Comparison of ENCODE assay signal across 8 cellular contexts in the genomic region with DNA sequence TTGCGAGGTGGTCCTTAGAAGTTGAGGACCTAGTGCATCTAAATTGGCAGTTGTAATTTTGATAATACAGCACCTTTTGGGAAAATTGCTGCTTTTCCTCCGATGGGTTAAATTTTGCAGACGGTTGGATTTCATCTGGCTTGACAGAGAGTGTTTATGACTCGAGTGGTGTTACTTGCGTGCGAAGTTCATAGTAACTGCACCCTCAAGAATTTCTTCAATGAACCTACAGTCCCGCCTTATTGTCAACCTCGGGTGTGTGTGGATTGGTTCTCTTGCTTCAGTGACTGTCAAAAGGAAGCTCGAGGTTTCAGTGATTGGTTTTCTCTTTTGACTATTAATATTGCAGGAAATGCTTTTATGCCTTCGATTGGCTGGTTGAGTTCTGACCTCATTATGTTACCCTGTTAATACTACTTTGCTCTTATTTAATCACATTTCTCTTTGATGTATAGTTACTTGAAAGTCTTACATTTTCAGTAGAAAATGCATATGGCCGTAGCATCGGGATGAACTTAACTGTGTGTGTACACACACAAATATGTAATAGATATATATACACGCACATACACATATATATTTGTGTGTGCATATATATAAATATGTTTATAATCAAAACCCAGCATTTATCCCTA.
DNase-seq lines count a peak whose midpoint lies in the region; ATAC-seq and TF ChIP-seq lines count a peak whose summit lies in the region.

No MANE protein-coding gene starts in this region.

- peak; percentile 93 for DNase-seq in CD1c-positive myeloid dendritic cell (ENCODE audit: extremely low spot score)
- DNase-seq in NCI-H748 treated with DMSO at 0.1 percent for 48 hours (lab: John Stamatoyannopoulos, UW) = peak; percentile 72
- peak; percentile 50 for DNase-seq in activated CD8-positive, alpha-beta memory T cell treated with anti-CD3 and anti-CD28 coated beads, Interleukin-2, amount 50 U/mL, for 1 hour (ENCODE audit: extremely low read depth)
- peak; percentile 93 for DNase-seq in epithelial cell of esophagus (ENCODE audit: low read depth)

- ATAC-seq in GM19372 (IDR thresholded peaks at IDR 0.05; ENCODE audit: low read depth, unreplicated experiment) (peak; percentile 34), HG03469 (IDR thresholded peaks at IDR 0.05; ENCODE audit: unreplicated experiment) (peak; percentile 34)
- peak; percentile 74 for ATAC-seq in stimulated activated memory B cell treated with anti-CD40 and anti-IgM and Interleukin-4, amounts not matched to agents 10 μg/mL and 1 μg/mL and 100 μg/mL, for 72 hours

- H3K9ac ChIP-seq in mucosa of stomach (ENCODE audit: low read length) = peak overlapping the region; percentile 90

- H3K36me3 Mint-ChIP-seq in stimulated activated memory B cell treated with anti-CD40 and anti-IgM and Interleukin-4, amounts not matched to agents 10 μg/mL and 1 μg/mL and 100 μg/mL, for 72 hours = peaks cover 5% of the 10 kb centered on the region

- H3K4me1 ChIP-seq in mucosa of stomach (ENCODE audit: control insufficient read depth, insufficient read depth, low read length) = peaks cover 8% of the 10 kb centered on the region

- TF ChIP-seq CTCF in epithelial cell of esophagus (IDR thresholded peaks at IDR 0.05; ENCODE audit: insufficient read depth, low read depth, low read length, missing control alignments) = no peak

- H3K9me3 Mint-ChIP-seq in stimulated activated memory B cell treated with anti-CD40 and anti-IgM and Interleukin-4, amounts not matched to agents 10 μg/mL and 1 μg/mL and 100 μg/mL, for 72 hours = no peaks in the 10 kb centered on the region

- no peaks in the 10 kb centered on the region for H3K27me3 ChIP-seq in mucosa of stomach (ENCODE audit: control insufficient read depth, insufficient read depth, low read length)

- H3K4me3 ChIP-seq in epithelial cell of esophagus (ENCODE audit: low read length) (peak overlapping the region; percentile 58), mucosa of stomach (ENCODE audit: low read length) (peak overlapping the region; percentile 61)

- peak overlapping the region; percentile 93 for H3K4me3 Mint-ChIP-seq in stimulated activated memory B cell treated with anti-CD40 and anti-IgM and Interleukin-4, amounts not matched to agents 10 μg/mL and 1 μg/mL and 100 μg/mL, for 72 hours

- H3K9me3 ChIP-seq in mucosa of stomach (ENCODE audit: control insufficient read depth, low read length) = no peaks in the 10 kb centered on the region

- no peaks in the 10 kb centered on the region for H3K27me3 Mint-ChIP-seq in stimulated activated memory B cell treated with anti-CD40 and anti-IgM and Interleukin-4, amounts not matched to agents 10 μg/mL and 1 μg/mL and 100 μg/mL, for 72 hours

- peak overlapping the region; percentile 98 for H3K27ac Mint-ChIP-seq in stimulated activated memory B cell treated with anti-CD40 and anti-IgM and Interleukin-4, amounts not matched to agents 10 μg/mL and 1 μg/mL and 100 μg/mL, for 72 hours

- H3K36me3 ChIP-seq in mucosa of stomach (ENCODE audit: control insufficient read depth, insufficient read depth, low read length) = no peaks in the 10 kb centered on the region

- peaks cover 40% of the 10 kb centered on the region for H3K4me1 Mint-ChIP-seq in stimulated activated memory B cell treated with anti-CD40 and anti-IgM and Interleukin-4, amounts not matched to agents 10 μg/mL and 1 μg/mL and 100 μg/mL, for 72 hours

Comparison
In these comparisons a context has a peak if more than half of its experiments do, and no peak if none do; other contexts are left out.
1. Peak in every context shown above with its lines: DNase-seq, ATAC-seq and H3K4me3 ChIP-seq.